1 cellular context compared by ENCODE assay signal in the genomic region with DNA sequence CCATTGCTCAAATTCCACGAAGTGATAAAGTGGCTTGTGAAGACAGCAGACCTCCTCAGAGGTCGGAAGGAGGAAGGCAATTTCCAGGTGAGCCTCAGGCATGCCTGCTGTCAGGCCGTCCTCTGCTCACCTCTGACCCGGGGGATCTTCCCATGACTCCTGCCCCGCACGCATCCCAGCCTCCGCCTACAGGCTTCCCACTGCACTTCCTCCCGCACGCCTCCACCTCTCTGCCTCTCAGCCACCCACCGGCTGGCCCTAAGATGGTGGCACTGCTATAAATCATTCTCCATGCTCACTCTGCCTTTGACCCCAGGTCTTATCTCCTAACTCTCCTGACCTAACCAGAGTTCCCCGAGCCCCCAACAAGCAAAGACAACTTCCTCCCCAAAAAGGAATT.
TF ChIP-seq lines count a peak whose summit lies in the region.

No MANE protein-coding gene starts in this region.

TF ChIP-seq in IMR-90, 13 proteins besides CTCF, POLR2A, EP300 and RAD21:
- TF ChIP-seq NFE2L2 (IDR thresholded peaks at IDR 0.05; ENCODE audit: low read depth, low read length) (no peak), BHLHE40 (IDR thresholded peaks at IDR 0.05; ENCODE audit: low read depth, low read length) (no peak), FOS (IDR thresholded peaks at IDR 0.05; ENCODE audit: low read depth, low read length) (no peak), CEBPB (IDR thresholded peaks at IDR 0.05; ENCODE audit: low read depth, low read length) (no peak), RCOR1 (IDR thresholded peaks at IDR 0.05; ENCODE audit: insufficient replicate concordance, low read length) (no peak), MXI1 (IDR thresholded peaks at IDR 0.05; ENCODE audit: borderline replicate concordance, low read depth, low read length) (no peak), CHD1 (IDR thresholded peaks at IDR 0.05; ENCODE audit: low read depth, low read length) (no peak), MAZ (IDR thresholded peaks at IDR 0.05; ENCODE audit: borderline replicate concordance, low read depth, low read length) (no peak), MAFK (IDR thresholded peaks at IDR 0.05; ENCODE audit: low read depth, low read length) (no peak), SMC3 (IDR thresholded peaks at IDR 0.05; ENCODE audit: low read depth, low read length) (no peak)
- TF ChIP-seq, protein P1, sequence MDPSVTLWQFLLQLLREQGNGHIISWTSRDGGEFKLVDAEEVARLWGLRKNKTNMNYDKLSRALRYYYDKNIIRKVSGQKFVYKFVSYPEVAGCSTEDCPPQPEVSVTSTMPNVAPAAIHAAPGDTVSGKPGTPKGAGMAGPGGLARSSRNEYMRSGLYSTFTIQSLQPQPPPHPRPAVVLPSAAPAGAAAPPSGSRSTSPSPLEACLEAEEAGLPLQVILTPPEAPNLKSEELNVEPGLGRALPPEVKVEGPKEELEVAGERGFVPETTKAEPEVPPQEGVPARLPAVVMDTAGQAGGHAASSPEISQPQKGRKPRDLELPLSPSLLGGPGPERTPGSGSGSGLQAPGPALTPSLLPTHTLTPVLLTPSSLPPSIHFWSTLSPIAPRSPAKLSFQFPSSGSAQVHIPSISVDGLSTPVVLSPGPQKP (IDR thresholded peaks at IDR 0.05; ENCODE audit: borderline replicate concordance, low read depth, low read length) = no peak
- TF ChIP-seq, protein P2, sequence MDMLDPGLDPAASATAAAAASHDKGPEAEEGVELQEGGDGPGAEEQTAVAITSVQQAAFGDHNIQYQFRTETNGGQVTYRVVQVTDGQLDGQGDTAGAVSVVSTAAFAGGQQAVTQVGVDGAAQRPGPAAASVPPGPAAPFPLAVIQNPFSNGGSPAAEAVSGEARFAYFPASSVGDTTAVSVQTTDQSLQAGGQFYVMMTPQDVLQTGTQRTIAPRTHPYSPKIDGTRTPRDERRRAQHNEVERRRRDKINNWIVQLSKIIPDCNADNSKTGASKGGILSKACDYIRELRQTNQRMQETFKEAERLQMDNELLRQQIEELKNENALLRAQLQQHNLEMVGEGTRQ (IDR thresholded peaks at IDR 0.05; ENCODE audit: low read depth, low read length) = no peak
